18 cellular contexts compared by ENCODE assay signal in the genomic region with DNA sequence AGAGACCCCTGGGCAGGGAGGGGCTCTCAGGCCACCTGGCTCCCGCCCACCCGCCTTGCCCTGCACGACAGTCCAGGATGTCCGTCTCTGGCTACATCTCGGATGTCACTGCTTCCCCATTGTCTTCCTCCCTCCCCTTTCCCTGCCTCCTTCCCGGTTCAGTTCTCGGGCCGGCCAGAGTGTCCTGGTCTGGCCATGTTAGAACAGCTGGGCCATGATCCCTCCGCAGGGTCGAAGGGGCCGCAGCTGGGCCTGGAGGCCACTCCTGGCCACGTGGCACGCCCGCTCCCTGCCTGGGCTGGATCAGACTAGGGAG. TPM values are rescaled to one million over a fixed set of nuclear protein-coding genes. Genes with fewer than 3 reads are reported as not detected.
A peak's percentile ranks its signal among the peaks of the same experiment; 100 is the strongest.
DNase-seq lines count a peak whose midpoint lies in the region; ATAC-seq and TF ChIP-seq lines count a peak whose summit lies in the region.
"Had no signal": no experiment of that assay in that cellular context is flagged by ENCODE, and none has a peak within 500 bp of the region (broad histone marks: within the 10 kb centered on the region; RNA-seq: fewer than 3 reads in every experiment).

No MANE protein-coding gene starts in this region.

- peaks cover 38% of the 10 kb centered on the region for H3K79me1 ChIP-seq in mesenchymal stem cell (replicated peaks; ENCODE audit: low read length, poor library complexity, severe bottlenecking)

- H3K9me3 ChIP-seq in left ventricle myocardium inferior (replicated peaks) (no peaks in the 10 kb centered on the region), mesenchymal stem cell (ENCODE audit: control insufficient read depth, low read length) (no peaks in the 10 kb centered on the region), upper lobe of right lung (no peaks in the 10 kb centered on the region), stomach (no peaks in the 10 kb centered on the region)
- H3K9me3 ChIP-seq: BE2C, gastrocnemius medialis, suprapubic skin had no signal

- H3K4me1 ChIP-seq in left ventricle myocardium inferior (peaks cover 41% of the 10 kb centered on the region), mesenchymal stem cell (ENCODE audit: control insufficient read depth, insufficient read depth, low read depth, low read length) (peaks cover 25% of the 10 kb centered on the region), upper lobe of right lung (peaks cover 27% of the 10 kb centered on the region), stomach (peaks cover 20 to 57% (median 38%) of the 10 kb centered on the region in 4 donors)
- H3K4me1 ChIP-seq: BE2C had no signal

- peak overlapping the region in 1 of 2 experiments; percentile 59 for H2BK12ac ChIP-seq in mesenchymal stem cell (ENCODE audit: low read length in 2 of 2)

- no peak overlapping the region for H3K9ac ChIP-seq in mesenchymal stem cell (ENCODE audit: low read length)

- H3K36me3 ChIP-seq in left ventricle myocardium inferior: no peaks in the 10 kb centered on the region
- peaks cover 16 to 78% of the 10 kb centered on the region in 2 experiments for H3K36me3 ChIP-seq in mesenchymal stem cell (ENCODE audit: control insufficient read depth in 1 of 2, insufficient read depth in 2 of 2, low read depth in 1 of 2, low read length in 2 of 2)
- H3K36me3 ChIP-seq in upper lobe of right lung: peaks cover 10% of the 10 kb centered on the region
- H3K36me3 ChIP-seq in stomach: peaks cover 17 to 45% (median 31%) of the 10 kb centered on the region in 4 donors
- H3K36me3 ChIP-seq: BE2C, cardiac muscle cell, gastrocnemius medialis, WERI-Rb-1 had no signal

- H2AFZ ChIP-seq in mesenchymal stem cell (ENCODE audit: low read depth, low read length): no peak overlapping the region

- intact Hi-C loops in left ventricle myocardium inferior (cut with micrococcal nuclease) (loop anchor here (5.0 kb wide), 1 partner anchor 38 kb away; no protein-coding TSS in a partner anchor), cardiac septum (cut with DNase I) (loop anchor here (5.0 kb wide), 2 partner anchors 423 to 473 kb away; a partner anchor contains a TSS), upper lobe of right lung (cut with DNase I) (loop anchor here (5.0 kb wide), 1 partner anchor 43 kb away; a partner anchor contains a TSS), stomach (cut with DNase I; ENCODE audit: low total_unique reads) (loop anchor here (5.0 kb wide), 1 partner anchor 43 kb away; a partner anchor contains a TSS)

- no peaks in the 10 kb centered on the region for H3K27me3 ChIP-seq in left ventricle myocardium inferior (ENCODE audit: low read depth)
- H3K27me3 ChIP-seq in mesenchymal stem cell (ENCODE audit: control insufficient read depth in 1 of 2, insufficient read depth in 1 of 2, low read length in 2 of 2): no peaks in the 10 kb centered on the region
- H3K27me3 ChIP-seq in upper lobe of right lung: no peaks in the 10 kb centered on the region
- H3K27me3 ChIP-seq in stomach: no peaks in the 10 kb centered on the region
- H3K27me3 ChIP-seq: BE2C, cardiac muscle cell, suprapubic skin had no signal

- no peak for DNase-seq in left ventricle myocardium inferior
- DNase-seq in cardiac septum (ENCODE audit: low spot score): no peak
- no peak for DNase-seq in mesenchymal stem cell
- DNase-seq in upper lobe of right lung: no peak
- DNase-seq in stomach: no peak
- no peak for DNase-seq in NK-92 treated with Interleukin-12 subunit alpha and Interleukin-12 subunit beta, amount 100 ng/mL, for 24 hours (lab: John Stamatoyannopoulos, UW)
- DNase-seq: NCI-H2107 had no signal

- no peak overlapping the region for H3K23ac ChIP-seq in mesenchymal stem cell (ENCODE audit: low read length in 2 of 2)

- no peak overlapping the region for H2BK15ac ChIP-seq in mesenchymal stem cell (ENCODE audit: low read depth, poor library complexity, severe bottlenecking)

- TF ChIP-seq POLR2A in stomach (IDR thresholded peaks at IDR 0.05): no peak

- peak overlapping the region; percentile 73 for H3K27ac ChIP-seq in left ventricle myocardium inferior (replicated peaks)
- no peak overlapping the region for H3K27ac ChIP-seq in mesenchymal stem cell (ENCODE audit: low read length, poor library complexity, severe bottlenecking)
- peak overlapping the region; percentile 11 for H3K27ac ChIP-seq in upper lobe of right lung
- peak overlapping the region in 2 of 5 donors; percentile 15 to 79 for H3K27ac ChIP-seq in stomach
- H3K27ac ChIP-seq: cardiac muscle cell, gastrocnemius medialis, suprapubic skin, WERI-Rb-1 had no signal

- H3K18ac ChIP-seq in mesenchymal stem cell (ENCODE audit: low read depth in 1 of 2, low read length in 2 of 2): no peak overlapping the region

- H4K91ac ChIP-seq in mesenchymal stem cell (ENCODE audit: low read length): no peak overlapping the region

- TF ChIP-seq EP300 in stomach (IDR thresholded peaks at IDR 0.05): no peak

- H4K8ac ChIP-seq in mesenchymal stem cell (ENCODE audit: low read length): no peak overlapping the region

- peak overlapping the region; percentile 35 for H2AK5ac ChIP-seq in mesenchymal stem cell (ENCODE audit: low read length, severe bottlenecking)

- H3K4me2 ChIP-seq in mesenchymal stem cell (ENCODE audit: low read length, poor library complexity, severe bottlenecking): no peak overlapping the region

- H3K4me3 ChIP-seq in left ventricle myocardium inferior (peak overlapping the region; percentile 15), mesenchymal stem cell (ENCODE audit: insufficient read depth in 1 of 2, low read depth in 1 of 2, low read length in 2 of 2) (no peak overlapping the region), upper lobe of right lung (no peak overlapping the region), stomach (no peak overlapping the region)
- H3K4me3 ChIP-seq: cardiac muscle cell, gastrocnemius medialis, K562, lung, skin epidermis, suprapubic skin had no signal

- ATAC-seq in upper lobe of right lung: no peak

- 79% methylated on average over 14 of the region's 14 CpGs for WGBS in mesenchymal stem cell
- WGBS in stomach, 5 donors: 56 to 80% (median 66%) methylated on average over 6 to 14 of the region's 14 CpGs

- TF ChIP-seq CTCF in left ventricle myocardium inferior (IDR thresholded peaks at IDR 0.05; ENCODE audit: borderline replicate concordance): no peak
- no peak for TF ChIP-seq CTCF in upper lobe of right lung (IDR thresholded peaks at IDR 0.05)
- TF ChIP-seq CTCF in stomach (IDR thresholded peaks at IDR 0.05): no peak

- no peak overlapping the region for H3K14ac ChIP-seq in mesenchymal stem cell (ENCODE audit: low read length in 2 of 2)

- H2BK120ac ChIP-seq in mesenchymal stem cell (ENCODE audit: low read depth, low read length): no peak overlapping the region

- H2BK5ac ChIP-seq in mesenchymal stem cell (ENCODE audit: low read depth, low read length, poor library complexity, severe bottlenecking): no peak overlapping the region

- peak overlapping the region in 1 of 2 experiments; percentile 30 for H3K4ac ChIP-seq in mesenchymal stem cell (ENCODE audit: low read depth in 1 of 2, low read length in 2 of 2)

RNA-seq across cellular contexts. Expression of a gene that starts 38.2 kb away (rescaled TPM):
- 13.1 TPM for total RNA-seq in left ventricle myocardium inferior
- total RNA-seq in cardiac septum: 14.9 TPM
- 34.1 TPM for polyA plus RNA-seq in mesenchymal stem cell (2013, experiment 1 of 2)
- 31.6 TPM for polyA plus RNA-seq in mesenchymal stem cell (2013, experiment 2 of 2)
- total RNA-seq in upper lobe of right lung: 21.3 TPM
- 10 to 100 TPM in 3 of 5 donors, 1 to 10 TPM in 2; 1.8 to 53.3 (median 11.2) TPM for total RNA-seq in stomach
- 10 to 100 TPM; 13.4 to 21.6 (median 16.1) TPM for polyA plus RNA-seq in stomach

RNA-seq across cellular contexts. Expression of a gene that starts 38.3 kb away (rescaled TPM):
- total RNA-seq in left ventricle myocardium inferior: 14.2 TPM
- 17.1 TPM for total RNA-seq in cardiac septum
- polyA plus RNA-seq in mesenchymal stem cell (2013, experiment 1 of 2): 12.6 TPM
- polyA plus RNA-seq in mesenchymal stem cell (2013, experiment 2 of 2): 10.8 TPM
- total RNA-seq in upper lobe of right lung: 50.6 TPM
- total RNA-seq in stomach: 10 to 100 TPM in 4 of 5 donors, 1 to 10 TPM in 1; 8.8 to 31.9 (median 14.6) TPM
- 10 to 100 TPM; 11.5 to 20.6 (median 13.1) TPM for polyA plus RNA-seq in stomach

RNA-seq across cellular contexts. Expression of a gene that starts 40.5 kb away (rescaled TPM):
- 17.1 TPM for total RNA-seq in left ventricle myocardium inferior
- 20.4 TPM for total RNA-seq in cardiac septum
- polyA plus RNA-seq in mesenchymal stem cell (2013, experiment 1 of 2): 112 TPM
- polyA plus RNA-seq in mesenchymal stem cell (2013, experiment 2 of 2): 108 TPM
- 196 TPM for total RNA-seq in upper lobe of right lung
- total RNA-seq in stomach: 100 to 1,000 TPM in 4 of 5 donors, 10 to 100 TPM in 1; 81.7 to 171 (median 128) TPM
- 100 to 1,000 TPM in 1 of 3 donors, 10 to 100 TPM in 2; 43.7 to 153 (median 49.1) TPM for polyA plus RNA-seq in stomach

RNA-seq across cellular contexts. Expression of a gene that starts 58.2 kb away (rescaled TPM):
- 3.1 TPM for total RNA-seq in left ventricle myocardium inferior
- total RNA-seq in cardiac septum: 0.97 TPM
- polyA plus RNA-seq in mesenchymal stem cell (2013, experiment 1 of 2): 0.06 TPM
- 0.10 TPM for polyA plus RNA-seq in mesenchymal stem cell (2013, experiment 2 of 2)
- 7.0 TPM for total RNA-seq in upper lobe of right lung
- 1 to 10 TPM in 1 of 5 donors, under 1 TPM in 1, not detected in 3; 0.55 to 2.6 TPM for total RNA-seq in stomach
- 1 to 10 TPM; 1.0 to 4.2 (median 1.5) TPM for polyA plus RNA-seq in stomach
- total RNA-seq: A673, MCF 10A, neural crest cell had no signal

RNA-seq across cellular contexts. Expression of a gene that starts 59.1 kb away (rescaled TPM):
- total RNA-seq in left ventricle myocardium inferior (0.63 TPM), cardiac septum (0.46 TPM), upper lobe of right lung (1.0 TPM), stomach (100 to 1,000 TPM in 1 of 5 donors, 10 to 100 TPM in 1, 1 to 10 TPM in 3; 1.5 to 147 (median 8.7) TPM)
- polyA plus RNA-seq in mesenchymal stem cell (2013, experiment 1 of 2): 3.1 TPM
- polyA plus RNA-seq in mesenchymal stem cell (2013, experiment 2 of 2): 3.0 TPM
- 1 to 10 TPM; 3.2 to 5.2 (median 4.1) TPM for polyA plus RNA-seq in stomach
